Comparison of ENCODE assay signal across 1 cellular context in genomic region chr9:137070906-137071275, GRCh38.
TF ChIP-seq lines count a peak whose summit lies in the region.

No MANE protein-coding gene starts in this region.

TF ChIP-seq in HepG2, 621 proteins besides CTCF, POLR2A, EP300 and RAD21 (continued from another document and continues in another):
- TF ChIP-seq TSC22D2 (CRISPR knock-in tag; IDR thresholded peaks at IDR 0.05; ENCODE audit: borderline replicate concordance) = no peak
- no peak for TF ChIP-seq ZNF720 (CRISPR knock-in tag; IDR thresholded peaks at IDR 0.05)
- no peak for TF ChIP-seq ZSCAN5A (CRISPR knock-in tag; IDR thresholded peaks at IDR 0.05; ENCODE audit: borderline replicate concordance)
- TF ChIP-seq TAF15 (IDR thresholded peaks at IDR 0.05; ENCODE audit: low read depth, low read length, poor library complexity, severe bottlenecking) = peak; percentile 0
- no peak for TF ChIP-seq SAFB2 (CRISPR knock-in tag; IDR thresholded peaks at IDR 0.05; ENCODE audit: borderline replicate concordance, low read depth)
- TF ChIP-seq JUN (CRISPR knock-in tag; IDR thresholded peaks at IDR 0.05) = no peak
- no peak for TF ChIP-seq TFE3 (CRISPR knock-in tag; IDR thresholded peaks at IDR 0.05)
- TF ChIP-seq ZNF501 (CRISPR knock-in tag; IDR thresholded peaks at IDR 0.05) = peak; percentile 52; the same call in 1 of the 2 replicates
- TF ChIP-seq ZNF564 (CRISPR knock-in tag; IDR thresholded peaks at IDR 0.05) = no peak
- TF ChIP-seq RAD51 (IDR thresholded peaks at IDR 0.05; ENCODE audit: borderline replicate concordance) = no peak
- TF ChIP-seq KMT2A (CRISPR knock-in tag; IDR thresholded peaks at IDR 0.05) = no peak; the same call in 1 of the 2 replicates
- TF ChIP-seq AKAP8 (CRISPR knock-in tag; IDR thresholded peaks at IDR 0.05) = no peak
- TF ChIP-seq ZNF17 (CRISPR knock-in tag; IDR thresholded peaks at IDR 0.05) = no peak
- TF ChIP-seq GZF1 (CRISPR knock-in tag; IDR thresholded peaks at IDR 0.05) = no peak
- no peak for TF ChIP-seq RNF219 (CRISPR knock-in tag; IDR thresholded peaks at IDR 0.05)
- no peak for TF ChIP-seq KDM1A (CRISPR knock-in tag; IDR thresholded peaks at IDR 0.05)
- TF ChIP-seq ZNF562 (CRISPR knock-in tag; IDR thresholded peaks at IDR 0.05; ENCODE audit: borderline replicate concordance) = no peak
- no peak for TF ChIP-seq U2AF2 (IDR thresholded peaks at IDR 0.05; ENCODE audit: low read depth, low read length)
- TF ChIP-seq PHF21A (CRISPR knock-in tag; IDR thresholded peaks at IDR 0.05) = no peak
- TF ChIP-seq ZNF136 (CRISPR knock-in tag; IDR thresholded peaks at IDR 0.05; ENCODE audit: low read depth) = no peak
- TF ChIP-seq ZBTB1 (CRISPR knock-in tag; IDR thresholded peaks at IDR 0.05; ENCODE audit: borderline replicate concordance) = no peak
- TF ChIP-seq ATF1 (CRISPR knock-in tag; IDR thresholded peaks at IDR 0.05) = no peak
- no peak for TF ChIP-seq BRD4 (CRISPR knock-in tag; IDR thresholded peaks at IDR 0.05)
- no peak for TF ChIP-seq ZFP36L1 (CRISPR knock-in tag; IDR thresholded peaks at IDR 0.05)
- TF ChIP-seq MYC (CRISPR knock-in tag; IDR thresholded peaks at IDR 0.05; ENCODE audit: borderline replicate concordance) = no peak
- TF ChIP-seq RXRB (CRISPR knock-in tag; IDR thresholded peaks at IDR 0.05; ENCODE audit: borderline replicate concordance) = no peak
- peak; percentile 45; the same call in 1 of the 2 replicates for TF ChIP-seq ZFP91 (CRISPR knock-in tag; IDR thresholded peaks at IDR 0.05; ENCODE audit: borderline replicate concordance)
- TF ChIP-seq ZNF724P (CRISPR knock-in tag; IDR thresholded peaks at IDR 0.05; ENCODE audit: borderline replicate concordance) = no peak
- no peak for TF ChIP-seq MAF1 (CRISPR knock-in tag; IDR thresholded peaks at IDR 0.05; ENCODE audit: borderline replicate concordance)
- TF ChIP-seq ZNF484 (CRISPR knock-in tag; IDR thresholded peaks at IDR 0.05; ENCODE audit: borderline replicate concordance, low read depth) = no peak
- TF ChIP-seq THAP7 (CRISPR knock-in tag; IDR thresholded peaks at IDR 0.05) = no peak
- no peak for TF ChIP-seq RARG (CRISPR knock-in tag; IDR thresholded peaks at IDR 0.05; ENCODE audit: low read depth)
- no peak for TF ChIP-seq ZNF207 (IDR thresholded peaks at IDR 0.05; ENCODE audit: borderline replicate concordance)
- no peak for TF ChIP-seq E2F1 (CRISPR knock-in tag; IDR thresholded peaks at IDR 0.05)
- TF ChIP-seq FOXK1 (CRISPR knock-in tag; IDR thresholded peaks at IDR 0.05; ENCODE audit: borderline replicate concordance, low read depth) = no peak
- no peak for TF ChIP-seq STAT5B (CRISPR knock-in tag; IDR thresholded peaks at IDR 0.05)
- no peak for TF ChIP-seq RORA (CRISPR knock-in tag; IDR thresholded peaks at IDR 0.05)
- TF ChIP-seq ZNF609 (CRISPR knock-in tag; IDR thresholded peaks at IDR 0.05; ENCODE audit: borderline replicate concordance) = no peak
- TF ChIP-seq PATZ1 (CRISPR knock-in tag; IDR thresholded peaks at IDR 0.05) = peak; percentile 15
- TF ChIP-seq AFF4 (CRISPR knock-in tag; IDR thresholded peaks at IDR 0.05) = no peak
- TF ChIP-seq MYPOP (CRISPR knock-in tag; IDR thresholded peaks at IDR 0.05) = peak; percentile 61; the same call in 1 of the 2 replicates
- no peak for TF ChIP-seq MTF2 (CRISPR knock-in tag; IDR thresholded peaks at IDR 0.05; ENCODE audit: borderline replicate concordance)
- no peak for TF ChIP-seq ZNF530 (CRISPR knock-in tag; IDR thresholded peaks at IDR 0.05; ENCODE audit: low read depth)
